In the genomic region with DNA sequence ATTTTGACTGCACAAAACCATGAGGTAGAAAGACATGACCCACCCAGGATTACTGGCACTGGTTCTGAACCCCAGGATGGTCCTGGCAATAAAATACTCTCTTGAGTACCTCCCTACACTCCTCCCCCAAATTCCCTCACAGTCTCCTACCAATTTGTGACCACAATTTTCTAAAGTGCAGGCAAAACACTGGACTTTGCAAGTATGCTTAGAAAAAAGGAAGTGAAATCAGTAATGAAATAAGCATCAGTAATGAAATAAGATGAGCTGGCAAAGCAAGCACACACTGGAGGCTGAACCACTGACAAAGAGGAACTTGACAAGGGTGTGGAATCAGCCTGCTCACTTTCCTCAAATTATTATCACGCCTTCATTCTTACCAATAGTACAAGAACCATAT, we compare ENCODE assay signal across 10 cellular contexts.
A peak's percentile ranks its signal among the peaks of the same experiment; 100 is the strongest.
DNase-seq lines count a peak whose midpoint lies in the region; ATAC-seq and TF ChIP-seq lines count a peak whose summit lies in the region.
"Had no signal": no experiment of that assay in that cellular context is flagged by ENCODE, and none has a peak within 500 bp of the region (broad histone marks: within the 10 kb centered on the region; RNA-seq: fewer than 3 reads in every experiment).

No MANE protein-coding gene starts in this region.

- peaks cover 0 to 3% (median 2%) of the 10 kb centered on the region in 3 donors for H3K27me3 Mint-ChIP-seq in CD14-positive monocyte (ENCODE audit: low read depth in 3 of 3)

- H3K27ac Mint-ChIP-seq in CD14-positive monocyte = peak overlapping the region; percentile 91 to 98 (median 95)

- TF ChIP-seq CTCF in CD14-positive monocyte (IDR thresholded peaks at IDR 0.05) = no peak

- DNase-seq in CD14-positive monocyte (ENCODE audit: low spot score) (peak; percentile 79), SIG-M5 treated with dmso at 0.1 percent for 504 hours (lab: John Stamatoyannopoulos, UW; ENCODE audit: unreplicated experiment) (peak; percentile 92), NCI-H2171 treated with DMSO at 0.1 percent for 48 hours (lab: John Stamatoyannopoulos, UW) (no peak), SHP77 treated with DMSO at 0.1 percent for 48 hours (lab: John Stamatoyannopoulos, UW) (no peak), left colon (no peak)
- DNase-seq in stimulated activated naive CD8-positive, alpha-beta T cell treated with anti-CD3 and anti-CD28 coated beads, Interleukin-15, Interleukin-2, amounts not matched to agents 100 U/mL and 50 U/mL, for 24 hours = no peak
- DNase-seq: activated T-cell treated with anti-CD3 and anti-CD28 coated beads, Interleukin-2, amount 50 U/mL, for 1 hour; HCEC 1CT had no signal

- intact Hi-C loops in CD14-positive monocyte (cut with micrococcal nuclease) (loop anchor here (5.0 kb wide), 2 partner anchors 47 to 52 kb away; no protein-coding TSS in a partner anchor), left colon (cut with DNase I, micrococcal nuclease) (no loop called here)

- peaks cover 43% of the 10 kb centered on the region for H3K4me1 Mint-ChIP-seq in CD14-positive monocyte

- H3K36me3 Mint-ChIP-seq in CD14-positive monocyte = peaks cover 0 to 5% of the 10 kb centered on the region in 2 donors

- ATAC-seq in GM19438 (IDR thresholded peaks at IDR 0.05; ENCODE audit: low read depth, unreplicated experiment) = peak; percentile 99
- peak; percentile 100 for ATAC-seq in HG03095 (IDR thresholded peaks at IDR 0.05; ENCODE audit: unreplicated experiment)
- ATAC-seq in stimulated activated naive CD8-positive, alpha-beta T cell treated with anti-CD3 and anti-CD28 coated beads, Interleukin-15, Interleukin-2, amounts not matched to agents 100 U/mL and 50 U/mL, for 24 hours = no peak
- no peak for ATAC-seq in left colon

- peak overlapping the region in 1 of 2 donors; percentile 67 for H3K4me3 Mint-ChIP-seq in CD14-positive monocyte

- peaks cover 0 to 4% (median 3%) of the 10 kb centered on the region in 7 donors for H3K9me3 Mint-ChIP-seq in CD14-positive monocyte

Comparison
In these comparisons a context has a peak if more than half of its experiments do, and no peak if none do; other contexts are left out.
1. DNase-seq: peak in CD14-positive monocyte (single experiment) and SIG-M5 treated with dmso at 0.1 percent for 504 hours (single experiment); none in NCI-H2171 treated with DMSO at 0.1 percent for 48 hours (single experiment), SHP77 treated with DMSO at 0.1 percent for 48 hours (single experiment), stimulated activated naive CD8-positive, alpha-beta T cell treated with anti-CD3 and anti-CD28 coated beads, Interleukin-15, Interleukin-2, amounts not matched to agents 100 U/mL and 50 U/mL, for 24 hours (single experiment) and left colon (0 of 2).
2. ATAC-seq: peak in GM19438 (single experiment) and HG03095 (single experiment); none in stimulated activated naive CD8-positive, alpha-beta T cell treated with anti-CD3 and anti-CD28 coated beads, Interleukin-15, Interleukin-2, amounts not matched to agents 100 U/mL and 50 U/mL, for 24 hours (single experiment) and left colon (single experiment).
3. intact Hi-C loops: an anchor here in CD14-positive monocyte (5.0 kb wide); none called in left colon.